11 cellular contexts compared by ENCODE assay signal in the genomic region with DNA sequence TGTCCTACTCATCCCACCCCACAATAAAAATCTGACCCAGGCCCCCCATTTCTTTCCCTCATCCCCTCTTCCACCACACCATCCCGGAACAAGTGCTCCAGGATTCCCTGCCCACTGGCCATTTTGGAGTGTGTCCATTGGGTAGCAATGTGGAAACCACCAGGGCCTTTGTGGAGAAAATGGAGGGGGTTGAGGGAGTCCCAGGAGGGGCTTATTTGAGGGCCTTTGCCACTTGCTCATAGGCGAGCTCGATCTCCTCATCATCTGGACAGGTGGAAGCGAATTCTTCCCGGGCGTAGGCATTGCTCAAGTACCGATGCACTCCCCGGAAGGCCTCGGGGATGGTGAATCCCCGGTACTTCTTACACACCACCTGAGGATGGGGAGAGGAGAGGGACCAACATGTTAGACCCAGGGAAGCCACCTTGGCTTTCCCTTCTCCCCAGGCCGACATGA. TPM values are rescaled to one million over a fixed set of nuclear protein-coding genes. Genes with fewer than 3 reads are reported as not detected.
DNase-seq lines count a peak whose midpoint lies in the region; ATAC-seq, FAIRE-seq and TF ChIP-seq lines count a peak whose summit lies in the region.
"Had no signal": no experiment of that assay in that cellular context is flagged by ENCODE, and none has a peak within 500 bp of the region (broad histone marks: within the 10 kb centered on the region; RNA-seq: fewer than 3 reads in every experiment).

No MANE protein-coding gene starts in this region.

- H3K4me3 Mint-ChIP-seq in activated T-cell treated with anti-CD3 and anti-CD28 coated beads, Interleukin-2, amount 50 U/mL, for 4 hours: peak overlapping the region; percentile 94

- TF ChIP-seq CTCF in lung (IDR thresholded peaks at IDR 0.05; ENCODE audit: control extremely low read depth, extremely low read depth) (no peak), thyroid gland (IDR thresholded peaks at IDR 0.05) (no peak), D721Med (IDR thresholded peaks at IDR 0.05; ENCODE audit: insufficient read depth, missing control alignments) (no peak)

- H3K9me3 ChIP-seq in lung (ENCODE audit: control insufficient read depth in 2 of 2, insufficient read depth in 1 of 2, low read length in 1 of 2) (no peaks in the 10 kb centered on the region), thyroid gland (no peaks in the 10 kb centered on the region)
- H3K9me3 ChIP-seq: HAP-1 had no signal

- no peak overlapping the region for H3K4me3 ChIP-seq in lung
- H3K4me3 ChIP-seq in thyroid gland (replicated peaks in 1 of 3): no peak overlapping the region

- WGBS in lung, 2 donors: 91% methylated on average over 11 of the region's 11 CpGs
- 88 to 89% methylated on average over 11 of the region's 11 CpGs for WGBS in thyroid gland, 2 donors

- H3K27ac ChIP-seq in angular gyrus (ENCODE audit: low read depth, low read length): peak overlapping the region; percentile 93
- peak overlapping the region; percentile 90 to 93 for H3K27ac ChIP-seq in lung (ENCODE audit: low read depth in 1 of 2, low read length in 1 of 2)
- peak overlapping the region; percentile 82 to 98 (median 93) for H3K27ac ChIP-seq in thyroid gland

- no peaks in the 10 kb centered on the region for H3K9me3 Mint-ChIP-seq in activated T-cell treated with anti-CD3 and anti-CD28 coated beads, Interleukin-2, amount 50 U/mL, for 4 hours

- H3K36me3 Mint-ChIP-seq in activated T-cell treated with anti-CD3 and anti-CD28 coated beads, Interleukin-2, amount 50 U/mL, for 4 hours (ENCODE audit: insufficient read depth): peaks cover 20% of the 10 kb centered on the region

- H3K27me3 ChIP-seq in lung (ENCODE audit: control insufficient read depth, insufficient read depth) (no peaks in the 10 kb centered on the region), thyroid gland (no peaks in the 10 kb centered on the region)

- no peak for ATAC-seq in activated T-cell treated with anti-CD3 and anti-CD28 coated beads, Interleukin-2, amount 50 U/mL, for 4 hours
- ATAC-seq in lung (ENCODE audit: insufficient read depth, low FRiP score): no peak

- H3K27me3 Mint-ChIP-seq in activated T-cell treated with anti-CD3 and anti-CD28 coated beads, Interleukin-2, amount 50 U/mL, for 4 hours (ENCODE audit: low read depth): no peaks in the 10 kb centered on the region

- no peak for TF ChIP-seq POLR2A in thyroid gland (IDR thresholded peaks at IDR 0.05)
- TF ChIP-seq POLR2A in erythroblast (IDR thresholded peaks at IDR 0.05; ENCODE audit: low read length): no peak

- intact Hi-C loops in thyroid gland (cut with DNase I): loop anchor here (5.0 kb wide), 1 partner anchor 43 kb away; no protein-coding TSS in a partner anchor

- peaks cover 0 to 16% of the 10 kb centered on the region in 2 donors for H3K4me1 ChIP-seq in lung (ENCODE audit: control insufficient read depth in 2 of 2, insufficient read depth in 2 of 2, low read length in 2 of 2)
- peaks cover 37 to 53% of the 10 kb centered on the region in 2 donors for H3K4me1 ChIP-seq in thyroid gland

- H3K4me1 Mint-ChIP-seq in activated T-cell treated with anti-CD3 and anti-CD28 coated beads, Interleukin-2, amount 50 U/mL, for 4 hours (ENCODE audit: low read depth): peaks cover 62% of the 10 kb centered on the region

- no peak for FAIRE-seq in D721Med (lab: Jason Lieb, UNC)

- H3K36me3 ChIP-seq in lung (ENCODE audit: control insufficient read depth in 2 of 2, insufficient read depth in 2 of 2, low read length in 2 of 2): peaks cover 9 to 26% of the 10 kb centered on the region in 2 donors
- H3K36me3 ChIP-seq in thyroid gland: peaks cover 33 to 42% of the 10 kb centered on the region in 2 donors

- no peak for DNase-seq in activated T-cell treated with anti-CD3 and anti-CD28 coated beads, Interleukin-2, amount 50 U/mL, for 4 hours
- no peak for DNase-seq in activated T-cell treated with anti-CD3 and anti-CD28 coated beads, Interleukin-2, amount 50 U/mL, for 48 hours
- no peak for DNase-seq in lung (ENCODE audit: low spot score)
- no peak for DNase-seq in thyroid gland
- DNase-seq in erythroblast (lab: John Stamatoyannopoulos, UW): no peak
- no peak for DNase-seq in NK-92 treated with Interleukin-12 subunit alpha and Interleukin-12 subunit beta, amount 100 ng/mL, for 24 hours (lab: John Stamatoyannopoulos, UW)
- no peak for DNase-seq in D721Med (ENCODE audit: insufficient read length, low spot score)

RNA-seq across cellular contexts. Expression of gene DDAH2, which starts 1.6 kb away (rescaled TPM):
- 1 to 10 TPM; 3.4 to 3.9 (median 3.5) TPM for total RNA-seq in activated T-cell treated with anti-CD3 and anti-CD28 coated beads, Interleukin-2, amount 50 U/mL, for 4 hours
- 10 to 100 TPM; 60.3 to 80.0 TPM for total RNA-seq in lung
- polyA plus RNA-seq in lung: 100 to 1,000 TPM; 103 to 130 TPM
- total RNA-seq in thyroid gland: 100 to 1,000 TPM in 3 of 4 donors, 10 to 100 TPM in 1; 99.9 to 117 (median 114) TPM

RNA-seq across cellular contexts. Expression of gene CLIC1, which starts 5.7 kb away (rescaled TPM):
- 100 to 1,000 TPM; 344 to 370 (median 353) TPM for total RNA-seq in activated T-cell treated with anti-CD3 and anti-CD28 coated beads, Interleukin-2, amount 50 U/mL, for 4 hours
- total RNA-seq in lung (100 to 1,000 TPM; 231 to 368 TPM), thyroid gland (100 to 1,000 TPM; 222 to 314 (median 247) TPM)
- 100 to 1,000 TPM; 387 to 763 TPM for polyA plus RNA-seq in lung

RNA-seq across cellular contexts. Expression of gene MPIG6B, which starts 7.5 kb away (rescaled TPM):
- total RNA-seq in activated T-cell treated with anti-CD3 and anti-CD28 coated beads, Interleukin-2, amount 50 U/mL, for 4 hours: under 1 TPM in 2 of 3 donors, not detected in 1; 0.33 to 0.55 TPM
- total RNA-seq in lung (1 to 10 TPM in 1 of 2 donors, under 1 TPM in 1; 0.64 to 1.1 TPM), thyroid gland (1 to 10 TPM in 1 of 4 donors, under 1 TPM in 1, not detected in 2; 0.54 to 1.8 TPM)
- polyA plus RNA-seq in lung: 1 to 10 TPM in 1 of 2 donors, under 1 TPM in 1; 0.45 to 2.3 TPM
- total RNA-seq: NCI-H460, pulmonary artery endothelial cell had no signal

RNA-seq across cellular contexts. Expression of gene LY6G6C, which starts 9.1 kb away (rescaled TPM):
- total RNA-seq in activated T-cell treated with anti-CD3 and anti-CD28 coated beads, Interleukin-2, amount 50 U/mL, for 4 hours: not detected
- total RNA-seq in lung (not detected), thyroid gland (not detected)
- polyA plus RNA-seq in lung: under 1 TPM; 0.14 to 0.16 TPM
- total RNA-seq: NCI-H460, pulmonary artery endothelial cell had no signal

RNA-seq across cellular contexts. Expression of gene MSH5, which starts 9.1 kb away (rescaled TPM):
- 10 to 100 TPM; 30.9 to 35.4 (median 34.3) TPM for total RNA-seq in activated T-cell treated with anti-CD3 and anti-CD28 coated beads, Interleukin-2, amount 50 U/mL, for 4 hours
- 10 to 100 TPM; 11.6 to 17.8 TPM for total RNA-seq in lung
- 10 to 100 TPM in 1 of 2 donors, 1 to 10 TPM in 1; 4.5 to 15.1 TPM for polyA plus RNA-seq in lung
- 10 to 100 TPM in 1 of 4 donors, 1 to 10 TPM in 3; 5.6 to 11.2 (median 7.2) TPM for total RNA-seq in thyroid gland

Comparison
In these comparisons a context has a peak if more than half of its experiments do, and no peak if none do; other contexts are left out.
1. RNA of gene DDAH2, which starts 1.6 kb away (total RNA-seq): 99.9 to 117 TPM in thyroid gland and 60.3 to 80.0 TPM in lung; 3.4 to 3.9 TPM in activated T-cell treated with anti-CD3 and anti-CD28 coated beads, Interleukin-2, amount 50 U/mL, for 4 hours; every median in the first group is over 10 times any median in the second.
2. Peak in every context shown above with its lines, with median percentiles within 50 percentile points of each other: H3K27ac ChIP-seq.